ENCODE assay signal across 12 cellular contexts in the genomic region with DNA sequence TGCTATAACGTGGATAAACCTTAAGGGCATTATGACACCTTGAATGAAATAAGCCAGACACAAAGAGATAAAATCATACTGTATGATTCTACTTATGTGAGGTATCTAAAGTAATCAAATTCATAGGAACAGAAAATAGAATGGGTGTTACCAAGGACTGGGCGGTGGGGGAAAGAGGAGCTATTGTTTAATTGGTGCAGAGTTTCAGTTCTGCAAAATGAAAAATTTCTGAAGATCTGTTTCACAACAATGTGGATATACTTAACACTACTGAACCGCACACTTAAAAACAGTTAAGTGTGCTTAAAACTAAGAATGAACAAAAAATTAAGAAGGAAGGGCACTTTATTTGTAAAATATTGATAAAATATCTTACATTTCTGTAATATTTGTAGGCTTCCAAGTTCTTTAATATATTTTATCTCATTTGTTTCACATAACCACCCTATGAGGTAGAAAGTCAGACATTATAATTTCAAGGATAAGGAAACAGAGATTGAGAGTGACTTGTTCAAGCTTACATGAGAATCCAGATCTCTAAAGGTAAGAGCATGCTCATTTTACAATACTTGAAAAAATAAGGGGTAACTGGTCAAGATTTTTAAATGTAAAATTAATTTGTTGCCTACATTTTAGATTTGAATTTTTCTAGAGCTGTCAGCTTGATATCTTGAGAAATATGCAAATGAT. TPM values are rescaled to one million over a fixed set of nuclear protein-coding genes. Genes with fewer than 3 reads are reported as not detected.
DNase-seq lines count a peak whose midpoint lies in the region; ATAC-seq and TF ChIP-seq lines count a peak whose summit lies in the region.
"Had no signal": no experiment of that assay in that cellular context is flagged by ENCODE, and none has a peak within 500 bp of the region (broad histone marks: within the 10 kb centered on the region; RNA-seq: fewer than 3 reads in every experiment).

No MANE protein-coding gene starts in this region.

- H3K4me1 Mint-ChIP-seq in stimulated activated naive CD8-positive, alpha-beta T cell treated with anti-CD3 and anti-CD28 coated beads, Interleukin-15, amount 100 ng/mL, for 72 hours = no peaks in the 10 kb centered on the region

- H3K27ac Mint-ChIP-seq in stimulated activated naive CD8-positive, alpha-beta T cell treated with anti-CD3 and anti-CD28 coated beads, Interleukin-15, amount 100 ng/mL, for 72 hours = no peak overlapping the region
- H3K27ac Mint-ChIP-seq: activated naive CD4-positive, alpha-beta T cell treated with anti-CD3 and anti-CD28 coated beads for 36 hours had no signal

- no peak overlapping the region for H3K27ac ChIP-seq in BLaER1
- no peak overlapping the region for H3K27ac ChIP-seq in hepatocyte
- H3K27ac ChIP-seq in prostate gland = no peak overlapping the region

- DNase-seq in MV-4-11 (lab: John Stamatoyannopoulos, UW) = peak; percentile 92
- DNase-seq in H7 = no peak
- no peak for DNase-seq in hepatocyte (ENCODE audit: low spot score)
- no peak for DNase-seq in prostate gland (ENCODE audit: low spot score)
- no peak for DNase-seq in stimulated activated naive CD8-positive, alpha-beta T cell treated with anti-CD3 and anti-CD28 coated beads, Interleukin-15, amount 100 ng/mL, for 72 hours
- DNase-seq: activated naive CD4-positive, alpha-beta T cell treated with anti-CD3 and anti-CD28 coated beads for 36 hours; NCI-H69; stimulated activated CD4-positive, alpha-beta T cell treated with anti-CD3 and anti-CD28 coated beads, Interleukin-2, amount 100 ng/mL, for 48 hours; trophoblast cell had no signal

- ATAC-seq in GM19397 (IDR thresholded peaks at IDR 0.05; ENCODE audit: unreplicated experiment) (peak; percentile 96), HG02973 (IDR thresholded peaks at IDR 0.05; ENCODE audit: unreplicated experiment) (peak; percentile 87)
- ATAC-seq in stimulated activated naive CD8-positive, alpha-beta T cell treated with anti-CD3 and anti-CD28 coated beads, Interleukin-15, amount 100 ng/mL, for 72 hours = no peak

- H3K9me2 ChIP-seq in hepatocyte (replicated peaks; ENCODE audit: insufficient read depth) = no peaks in the 10 kb centered on the region

- H3K36me3 ChIP-seq in BLaER1 = peaks cover 68% of the 10 kb centered on the region
- H3K36me3 ChIP-seq in H7 (replicated peaks; ENCODE audit: control insufficient read depth, insufficient read depth, low read length) = peaks cover 18% of the 10 kb centered on the region
- no peaks in the 10 kb centered on the region for H3K36me3 ChIP-seq in hepatocyte (replicated peaks; ENCODE audit: insufficient read depth, low read depth)
- H3K36me3 ChIP-seq in prostate gland = peaks cover 0 to 2% of the 10 kb centered on the region in 2 donors

- H3K9me3 ChIP-seq in BLaER1 (no peaks in the 10 kb centered on the region), hepatocyte (ENCODE audit: low read depth) (no peaks in the 10 kb centered on the region), prostate gland (no peaks in the 10 kb centered on the region)

- TF ChIP-seq POLR2A in prostate gland (IDR thresholded peaks at IDR 0.05) = no peak

- no peak overlapping the region for H3K9ac ChIP-seq in BLaER1

- H3K4me3 ChIP-seq in BLaER1 = no peak overlapping the region
- H3K4me3 ChIP-seq in H7 (ENCODE audit: insufficient read depth, low read depth, low read length) = no peak overlapping the region
- H3K4me3 ChIP-seq in hepatocyte = no peak overlapping the region
- no peak overlapping the region for H3K4me3 ChIP-seq in prostate gland

- no peak for TF ChIP-seq CTCF in hepatocyte (IDR thresholded peaks at IDR 0.05; ENCODE audit: poor library complexity)
- no peak for TF ChIP-seq CTCF in prostate gland (IDR thresholded peaks at IDR 0.05)

- no peak overlapping the region for H3K4me3 Mint-ChIP-seq in stimulated activated naive CD8-positive, alpha-beta T cell treated with anti-CD3 and anti-CD28 coated beads, Interleukin-15, amount 100 ng/mL, for 72 hours
- H3K4me3 Mint-ChIP-seq: activated naive CD4-positive, alpha-beta T cell treated with anti-CD3 and anti-CD28 coated beads for 36 hours had no signal

- intact Hi-C loops in prostate gland (cut with DNase I) = no loop called here

- H3K27me3 Mint-ChIP-seq in stimulated activated naive CD8-positive, alpha-beta T cell treated with anti-CD3 and anti-CD28 coated beads, Interleukin-15, amount 100 ng/mL, for 72 hours = no peaks in the 10 kb centered on the region

- H3K4me1 ChIP-seq in BLaER1 (peaks cover 11% of the 10 kb centered on the region; the same call in 1 of the 2 replicates), hepatocyte (ENCODE audit: insufficient read depth) (no peaks in the 10 kb centered on the region), prostate gland (replicated peaks) (no peaks in the 10 kb centered on the region)

- H2AFZ ChIP-seq in hepatocyte = no peak overlapping the region

- 92% methylated on average over 3 of the region's 3 CpGs for WGBS in hepatocyte (ENCODE audit: low lambda C conversion rate, missing lambda C conversion rate)
- WGBS in prostate gland = 84% methylated on average over 3 of the region's 3 CpGs

- H4K20me1 ChIP-seq in BLaER1 (no peaks in the 10 kb centered on the region), hepatocyte (ENCODE audit: insufficient read depth, poor library complexity, severe bottlenecking) (no peaks in the 10 kb centered on the region)

- no peaks in the 10 kb centered on the region for H3K79me2 ChIP-seq in hepatocyte

- no peaks in the 10 kb centered on the region for H3K27me3 ChIP-seq in BLaER1
- no peaks in the 10 kb centered on the region for H3K27me3 ChIP-seq in H7 (ENCODE audit: control insufficient read depth, insufficient read depth, low read length)
- no peaks in the 10 kb centered on the region for H3K27me3 ChIP-seq in hepatocyte
- H3K27me3 ChIP-seq in prostate gland (replicated peaks; ENCODE audit: insufficient read depth) = no peaks in the 10 kb centered on the region

- H3K4me2 ChIP-seq in BLaER1 (peak overlapping the region; percentile 0; the same call in 1 of the 2 replicates), hepatocyte (no peak overlapping the region)

- no peaks in the 10 kb centered on the region for H3K9me3 Mint-ChIP-seq in stimulated activated naive CD8-positive, alpha-beta T cell treated with anti-CD3 and anti-CD28 coated beads, Interleukin-15, amount 100 ng/mL, for 72 hours
- H3K9me3 Mint-ChIP-seq: activated naive CD4-positive, alpha-beta T cell treated with anti-CD3 and anti-CD28 coated beads for 36 hours had no signal

RNA-seq across cellular contexts. Expression of a gene that starts 14.9 kb away (rescaled TPM):
- 98.7 and 134 TPM in 2 replicates for total RNA-seq in H7 (2014; rRNA removed; shearing (Covaris generic))
- total RNA-seq in hepatocyte = 89.0 and 90.5 TPM in 2 replicates
- 35.0 and 42.1 TPM in 2 replicates for polyA plus RNA-seq in hepatocyte
- 10 to 100 TPM; 50.3 to 67.7 TPM for total RNA-seq in prostate gland

RNA-seq across cellular contexts. Expression of a gene that starts 24.3 kb away (rescaled TPM):
- total RNA-seq in H7 (2014; rRNA removed; shearing (Covaris generic)) = 0.10 and 0.15 TPM in 2 replicates
- total RNA-seq in hepatocyte (1.3 and 1.8 TPM in 2 replicates), prostate gland (under 1 TPM in 1 of 2 donors, not detected in 1; 0.27 TPM)
- polyA plus RNA-seq in hepatocyte = 0.91 and 1.7 TPM in 2 replicates
